ENCODE assay signal across 8 cellular contexts in the genomic region with DNA sequence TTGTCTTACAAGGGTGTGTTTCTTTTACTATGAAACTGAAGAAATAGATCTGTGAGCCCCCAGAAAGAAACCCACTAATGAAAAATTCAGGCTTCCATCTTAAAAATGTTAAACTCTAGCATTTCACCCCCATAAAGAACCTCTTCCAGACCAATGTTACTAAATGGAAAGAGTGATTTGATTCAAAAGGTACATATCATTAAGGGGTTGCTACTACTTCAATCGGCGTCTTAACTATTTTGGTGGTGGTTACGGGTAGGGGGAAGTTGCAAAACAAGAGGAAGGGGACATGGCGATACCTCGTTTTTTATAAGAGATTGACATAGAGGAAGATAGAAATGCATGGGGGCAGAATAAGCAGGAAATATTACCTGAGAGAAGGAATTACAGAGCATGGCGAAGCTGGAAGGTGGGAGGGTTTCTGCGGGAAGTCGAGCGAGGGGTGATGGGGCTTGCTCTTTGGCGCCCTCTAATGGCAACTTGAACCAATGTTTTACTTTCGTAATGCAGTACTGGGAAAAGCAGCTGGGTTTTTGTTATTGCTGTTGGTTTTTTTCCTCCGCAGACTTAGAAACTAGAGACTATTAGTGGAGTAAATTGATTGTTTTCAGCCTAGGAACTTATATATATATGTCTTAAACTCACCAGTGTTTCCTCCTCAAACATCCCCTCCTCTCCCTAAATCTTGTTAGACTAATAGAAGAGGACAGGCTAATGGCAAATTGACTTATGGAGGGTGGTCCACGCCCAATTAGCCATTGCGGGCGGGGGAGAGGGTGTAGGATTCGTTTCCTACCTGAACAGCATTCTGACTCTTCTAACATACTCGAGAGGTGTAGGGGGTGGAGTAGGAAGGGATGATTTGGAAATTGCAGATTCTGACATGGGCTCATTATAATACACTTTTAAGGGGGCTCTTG. TPM values are rescaled to one million over a fixed set of nuclear protein-coding genes. Genes with fewer than 3 reads are reported as not detected.
DNase-seq lines count a peak whose midpoint lies in the region; ATAC-seq and TF ChIP-seq lines count a peak whose summit lies in the region.

No MANE protein-coding gene starts in this region.

- POLR2A ChIA-PET in activated CD4-positive, alpha-beta memory T cell treated with anti-CD3 and anti-CD28 coated beads, Interleukin-2, amount 10 ng/mL, durations not matched to agents 7 days and 5 days (lab: Charles Lee): no interaction called here

- H3K4me3 Mint-ChIP-seq in activated CD4-positive, alpha-beta memory T cell treated with anti-CD3 and anti-CD28 coated beads, Interleukin-2, amount 10 ng/mL, durations not matched to agents 7 days and 5 days: peak overlapping the region; percentile 28

- H3K27me3 Mint-ChIP-seq in activated CD4-positive, alpha-beta memory T cell treated with anti-CD3 and anti-CD28 coated beads, Interleukin-2, amount 10 ng/mL, durations not matched to agents 7 days and 5 days: peaks cover 85% of the 10 kb centered on the region

- H3K4me1 Mint-ChIP-seq in activated CD4-positive, alpha-beta memory T cell treated with anti-CD3 and anti-CD28 coated beads, Interleukin-2, amount 10 ng/mL, durations not matched to agents 7 days and 5 days: peaks cover 27% of the 10 kb centered on the region

- H3K4me3 ChIP-seq in foreskin fibroblast (ENCODE audit: low read depth in 1 of 2, low read length in 2 of 2) (no peak overlapping the region), neuronal stem cell (ENCODE audit: low read length in 2 of 2) (no peak overlapping the region)

- no peak overlapping the region for H2BK12ac ChIP-seq in neuronal stem cell (ENCODE audit: low read length)

- no peak overlapping the region for H2BK120ac ChIP-seq in neuronal stem cell (ENCODE audit: low read depth, low read length)

- no peak overlapping the region for H2AFZ ChIP-seq in neuronal stem cell (ENCODE audit: low read length)

- H3K27ac ChIP-seq in neuronal stem cell (replicated peaks; ENCODE audit: low read length): peak overlapping the region; percentile 47

- peak; percentile 78 for TF ChIP-seq CTCF in foreskin fibroblast (IDR thresholded peaks at IDR 0.05; ENCODE audit: low read depth, low read length)

- DNase-seq in DMS 273 treated with DMSO at 0.1 percent for 48 hours (lab: John Stamatoyannopoulos, UW) (peak; percentile 44), NCI-H226 (peak; percentile 59), foreskin fibroblast (peak; percentile 33 to 66), neuronal stem cell (ENCODE audit: low spot score) (peak; percentile 88), dedifferentiated amniotic fluid mesenchymal stem cell (ENCODE audit: extremely low spot score) (no peak)
- DNase-seq in activated CD4-positive, alpha-beta memory T cell treated with anti-CD3 and anti-CD28 coated beads, Interleukin-2, amount 10 ng/mL, durations not matched to agents 7 days and 5 days: peak; percentile 54

- H2AK5ac ChIP-seq in neuronal stem cell (ENCODE audit: low read depth, low read length): no peak overlapping the region

- H4K91ac ChIP-seq in neuronal stem cell (ENCODE audit: low read depth, low read length, poor library complexity): no peak overlapping the region

- peak overlapping the region; percentile 41 for H3K4me2 ChIP-seq in neuronal stem cell (ENCODE audit: insufficient read depth, low read length, poor library complexity, severe bottlenecking)

- no peaks in the 10 kb centered on the region for H3K9me3 Mint-ChIP-seq in activated CD4-positive, alpha-beta memory T cell treated with anti-CD3 and anti-CD28 coated beads, Interleukin-2, amount 10 ng/mL, durations not matched to agents 7 days and 5 days

- no peak overlapping the region for H3K23ac ChIP-seq in neuronal stem cell (ENCODE audit: low read depth, low read length, poor library complexity)

- H4K8ac ChIP-seq in neuronal stem cell (ENCODE audit: low read depth, low read length): no peak overlapping the region

- H3K27ac Mint-ChIP-seq in activated CD4-positive, alpha-beta memory T cell treated with anti-CD3 and anti-CD28 coated beads, Interleukin-2, amount 10 ng/mL, durations not matched to agents 7 days and 5 days: peak overlapping the region; percentile 5

- peaks cover 2% of the 10 kb centered on the region for H3K79me1 ChIP-seq in neuronal stem cell (ENCODE audit: low read depth, low read length)

- H3K4me1 ChIP-seq in neuronal stem cell (ENCODE audit: control insufficient read depth in 2 of 2, insufficient read depth in 1 of 2, low read depth in 1 of 2, low read length in 2 of 2): peaks cover 16 to 38% of the 10 kb centered on the region in 2 donors

- H2BK15ac ChIP-seq in neuronal stem cell (ENCODE audit: low read length): no peak overlapping the region

- peaks cover 0 to 9% of the 10 kb centered on the region in 2 donors for H3K9me3 ChIP-seq in neuronal stem cell (replicated peaks in 1 of 2; ENCODE audit: control insufficient read depth in 2 of 2, insufficient read depth in 1 of 2, low read depth in 1 of 2, low read length in 2 of 2)

- peaks cover 3% of the 10 kb centered on the region for H3K36me3 Mint-ChIP-seq in activated CD4-positive, alpha-beta memory T cell treated with anti-CD3 and anti-CD28 coated beads, Interleukin-2, amount 10 ng/mL, durations not matched to agents 7 days and 5 days (ENCODE audit: low read depth)

- H3K9ac ChIP-seq in neuronal stem cell (ENCODE audit: low read depth, low read length, poor library complexity): no peak overlapping the region

- CTCF ChIA-PET in activated CD4-positive, alpha-beta memory T cell treated with anti-CD3 and anti-CD28 coated beads, Interleukin-2, amount 10 ng/mL, durations not matched to agents 7 days and 5 days (lab: Charles Lee): interaction anchor here (0.6 to 3.3 kb wide), 14 partner anchors 8 to 986 kb away, joined by 3 to 17 read pairs (median 4); no protein-coding TSS in a partner anchor

- H3K27me3 ChIP-seq in neuronal stem cell (ENCODE audit: control insufficient read depth in 3 of 3, insufficient read depth in 3 of 3, low read depth in 1 of 3, low read length in 3 of 3): no peaks in the 10 kb centered on the region

- no peak overlapping the region for H3K4ac ChIP-seq in neuronal stem cell (ENCODE audit: low read length)

- no CpG with 5 or more reads among the region's 17 CpGs for WGBS in neuronal stem cell (ENCODE audit: extremely low coverage in 2 of 2, insufficient read length in 2 of 2, insufficient replicate concordance in 1 of 2), 2 donors

- no peak overlapping the region for H3K14ac ChIP-seq in neuronal stem cell (ENCODE audit: low read length)

- peaks cover 0 to 16% of the 10 kb centered on the region in 2 donors for H3K36me3 ChIP-seq in neuronal stem cell (replicated peaks in 1 of 2; ENCODE audit: control insufficient read depth in 2 of 2, insufficient read depth in 2 of 2, low read length in 2 of 2)

- no peak overlapping the region for H3K18ac ChIP-seq in neuronal stem cell (ENCODE audit: low read length)

- ATAC-seq in GM19455 (IDR thresholded peaks at IDR 0.05; ENCODE audit: unreplicated experiment): peak; percentile 81
- peak; percentile 39 for ATAC-seq in HG03469 (IDR thresholded peaks at IDR 0.05; ENCODE audit: unreplicated experiment)

- H2BK5ac ChIP-seq in neuronal stem cell (ENCODE audit: low read length): no peak overlapping the region

RNA-seq across cellular contexts. Expression of a gene that starts 11.3 kb away (rescaled TPM):
- not detected for total RNA-seq in activated CD4-positive, alpha-beta memory T cell treated with anti-CD3 and anti-CD28 coated beads, Interleukin-2, amount 10 ng/mL, durations not matched to agents 7 days and 5 days
- polyA plus RNA-seq in neuronal stem cell (2013, experiment 1 of 2): 589 TPM
- polyA plus RNA-seq in neuronal stem cell (2013, experiment 2 of 2): 620 TPM
